ENCODE assay signal across 23 cellular contexts in genomic region chr9:36963356-36963755, GRCh38.
"Had no signal": no experiment of that assay in that cellular context is flagged by ENCODE, and none has a peak within 500 bp of the region (broad histone marks: within the 10 kb centered on the region; RNA-seq: fewer than 3 reads in every experiment).

No MANE protein-coding gene starts in this region.

- H3K27ac ChIP-seq: esophagus squamous epithelium, left ventricle myocardium inferior, lower lobe of right lung, pancreas, psoas muscle, sigmoid colon, skin epidermis, suprapubic skin, thyroid gland, uterus had no signal

- H3K27ac Mint-ChIP-seq: effector memory CD8-positive, alpha-beta T cell; immature natural killer cell; memory B cell; naive thymus-derived CD4-positive, alpha-beta T cell; type B pancreatic cell had no signal

- H3K36me3 ChIP-seq: esophagus squamous epithelium, left ventricle myocardium inferior, lower lobe of right lung, pancreas, sigmoid colon, suprapubic skin, thyroid gland, uterus had no signal

- ATAC-seq: effector memory CD8-positive, alpha-beta T cell; left cardiac atrium; lower lobe of right lung; naive thymus-derived CD4-positive, alpha-beta T cell; pancreas; psoas muscle; stimulated activated naive CD8-positive, alpha-beta T cell treated with anti-CD3 and anti-CD28 coated beads, Interleukin-15, Interleukin-2, amounts not matched to agents 100 U/mL and 50 U/mL, for 24 hours had no signal

- H3K9me3 Mint-ChIP-seq: central memory CD8-positive, alpha-beta T cell; effector memory CD8-positive, alpha-beta T cell; immature natural killer cell; memory B cell; naive thymus-derived CD4-positive, alpha-beta T cell; type B pancreatic cell had no signal

- H3K27me3 Mint-ChIP-seq: memory B cell had no signal

- H3K36me3 Mint-ChIP-seq: immature natural killer cell; naive thymus-derived CD4-positive, alpha-beta T cell; type B pancreatic cell had no signal

- H3K4me1 ChIP-seq: left ventricle myocardium inferior, lower lobe of right lung, pancreas, psoas muscle, thyroid gland had no signal

- H3K9me3 ChIP-seq: esophagus squamous epithelium, left ventricle myocardium inferior, lower lobe of right lung, pancreas, psoas muscle, sigmoid colon, suprapubic skin, thyroid gland, uterus had no signal

- H3K4me3 Mint-ChIP-seq: central memory CD8-positive, alpha-beta T cell; effector memory CD8-positive, alpha-beta T cell; immature natural killer cell; memory B cell; naive thymus-derived CD4-positive, alpha-beta T cell; type B pancreatic cell had no signal

- DNase-seq: effector memory CD8-positive, alpha-beta T cell; esophagus squamous epithelium; foreskin fibroblast; immature natural killer cell; kidney; left cardiac atrium; left ventricle myocardium inferior; lower lobe of right lung; midbrain; naive thymus-derived CD4-positive, alpha-beta T cell; occipital lobe; pancreas; psoas muscle; sigmoid colon; stimulated activated CD4-positive, alpha-beta T cell treated with anti-CD3 and anti-CD28 coated beads, Interleukin-2, amount 100 ng/mL, for 24 hours; stimulated activated naive CD8-positive, alpha-beta T cell treated with anti-CD3 and anti-CD28 coated beads, Interleukin-15, Interleukin-2, amounts not matched to agents 100 U/mL and 50 U/mL, for 24 hours; thyroid gland; uterus had no signal

- H3K4me3 ChIP-seq: esophagus squamous epithelium, left ventricle myocardium inferior, lower lobe of right lung, pancreas, psoas muscle, sigmoid colon, skin epidermis, suprapubic skin, thyroid gland, uterus had no signal

- H3K27me3 ChIP-seq: esophagus squamous epithelium, pancreas, thyroid gland, uterus had no signal

- H3K4me1 Mint-ChIP-seq: central memory CD8-positive, alpha-beta T cell had no signal
